ENCODE assay signal across 1 cellular context in the genomic region with DNA sequence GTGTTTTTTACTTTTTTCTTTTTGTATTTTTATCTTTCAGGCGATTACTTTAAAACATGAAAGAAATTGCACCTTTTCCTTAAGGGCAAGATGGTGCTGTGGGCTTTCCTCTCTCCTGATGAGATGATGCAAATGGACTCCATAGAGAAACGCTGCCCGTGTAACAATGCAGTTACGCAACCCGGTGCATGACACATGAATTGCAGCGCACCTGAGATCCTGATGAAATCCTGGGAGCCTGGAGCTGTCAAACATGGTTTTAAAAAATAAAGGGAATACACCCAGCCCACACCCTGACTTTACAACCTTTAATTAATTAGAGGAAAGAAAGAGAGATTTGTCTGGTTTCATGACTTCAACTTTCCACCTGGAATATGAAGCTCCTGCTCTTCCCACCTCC.
TF ChIP-seq lines count a peak whose summit lies in the region.

No MANE protein-coding gene starts in this region.

TF ChIP-seq in liver, 16 proteins besides CTCF, POLR2A, EP300 and RAD21 (continued from another document):
- TF ChIP-seq TAF1 (conservative IDR thresholded peaks at IDR 0.05) (no peak), HNF4A (conservative IDR thresholded peaks at IDR 0.05) (peak in 1 of 2 donors; percentile 22), GABPA (IDR thresholded peaks at IDR 0.05 in 1 of 2, conservative IDR thresholded peaks at IDR 0.05 in 1 of 2) (no peak), SP1 (IDR thresholded peaks at IDR 0.05) (no peak), YY1 (IDR thresholded peaks at IDR 0.05) (peak; percentile 52), EGR1 (IDR thresholded peaks at IDR 0.05; ENCODE audit: low read depth in 2 of 2) (no peak)
- TF ChIP-seq, protein P1, sequence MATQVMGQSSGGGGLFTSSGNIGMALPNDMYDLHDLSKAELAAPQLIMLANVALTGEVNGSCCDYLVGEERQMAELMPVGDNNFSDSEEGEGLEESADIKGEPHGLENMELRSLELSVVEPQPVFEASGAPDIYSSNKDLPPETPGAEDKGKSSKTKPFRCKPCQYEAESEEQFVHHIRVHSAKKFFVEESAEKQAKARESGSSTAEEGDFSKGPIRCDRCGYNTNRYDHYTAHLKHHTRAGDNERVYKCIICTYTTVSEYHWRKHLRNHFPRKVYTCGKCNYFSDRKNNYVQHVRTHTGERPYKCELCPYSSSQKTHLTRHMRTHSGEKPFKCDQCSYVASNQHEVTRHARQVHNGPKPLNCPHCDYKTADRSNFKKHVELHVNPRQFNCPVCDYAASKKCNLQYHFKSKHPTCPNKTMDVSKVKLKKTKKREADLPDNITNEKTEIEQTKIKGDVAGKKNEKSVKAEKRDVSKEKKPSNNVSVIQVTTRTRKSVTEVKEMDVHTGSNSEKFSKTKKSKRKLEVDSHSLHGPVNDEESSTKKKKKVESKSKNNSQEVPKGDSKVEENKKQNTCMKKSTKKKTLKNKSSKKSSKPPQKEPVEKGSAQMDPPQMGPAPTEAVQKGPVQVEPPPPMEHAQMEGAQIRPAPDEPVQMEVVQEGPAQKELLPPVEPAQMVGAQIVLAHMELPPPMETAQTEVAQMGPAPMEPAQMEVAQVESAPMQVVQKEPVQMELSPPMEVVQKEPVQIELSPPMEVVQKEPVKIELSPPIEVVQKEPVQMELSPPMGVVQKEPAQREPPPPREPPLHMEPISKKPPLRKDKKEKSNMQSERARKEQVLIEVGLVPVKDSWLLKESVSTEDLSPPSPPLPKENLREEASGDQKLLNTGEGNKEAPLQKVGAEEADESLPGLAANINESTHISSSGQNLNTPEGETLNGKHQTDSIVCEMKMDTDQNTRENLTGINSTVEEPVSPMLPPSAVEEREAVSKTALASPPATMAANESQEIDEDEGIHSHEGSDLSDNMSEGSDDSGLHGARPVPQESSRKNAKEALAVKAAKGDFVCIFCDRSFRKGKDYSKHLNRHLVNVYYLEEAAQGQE (IDR thresholded peaks at IDR 0.05) = no peak
